Comparison of ENCODE assay signal across 22 cellular contexts in genomic region chr2:110864721-110865120, GRCh38.
DNase-seq lines count a peak whose midpoint lies in the region; ATAC-seq, FAIRE-seq and TF ChIP-seq lines count a peak whose summit lies in the region.
"Had no signal": no experiment of that assay in that cellular context is flagged by ENCODE, and none has a peak within 500 bp of the region (broad histone marks: within the 10 kb centered on the region; RNA-seq: fewer than 3 reads in every experiment).

No MANE protein-coding gene starts in this region.

- no peak for ATAC-seq in activated CD8-positive, alpha-beta T cell treated with anti-CD3 and anti-CD28 coated beads, Interleukin-2, amount 10 ng/mL, durations not matched to agents 7 days and 5 days
- ATAC-seq in activated CD8-positive, alpha-beta T cell treated with anti-CD3 and anti-CD28 coated beads for 36 hours: no peak
- no peak for ATAC-seq in CD8-positive, alpha-beta T cell
- ATAC-seq: gastrocnemius medialis, right lobe of liver had no signal

- H3K27me3 Mint-ChIP-seq in activated CD8-positive, alpha-beta T cell treated with anti-CD3 and anti-CD28 coated beads, Interleukin-2, amount 10 ng/mL, durations not matched to agents 7 days and 5 days (ENCODE audit: low read depth): peaks cover 2% of the 10 kb centered on the region
- H3K27me3 Mint-ChIP-seq in activated CD8-positive, alpha-beta T cell treated with anti-CD3 and anti-CD28 coated beads for 36 hours: peaks cover 17% of the 10 kb centered on the region
- H3K27me3 Mint-ChIP-seq in CD8-positive, alpha-beta T cell (ENCODE audit: low read depth): no peaks in the 10 kb centered on the region
- peaks cover 0 to 16% (median 2%) of the 10 kb centered on the region in 3 donors for H3K27me3 Mint-ChIP-seq in immature natural killer cell (ENCODE audit: low read depth in 3 of 3)

- no peak for DNase-seq in activated CD8-positive, alpha-beta T cell treated with anti-CD3 and anti-CD28 coated beads, Interleukin-2, amount 10 ng/mL, durations not matched to agents 7 days and 5 days
- DNase-seq in activated CD8-positive, alpha-beta T cell treated with anti-CD3 and anti-CD28 coated beads for 36 hours: no peak
- no peak for DNase-seq in CD8-positive, alpha-beta T cell
- peak; percentile 20 for DNase-seq in M059J (ENCODE audit: low read depth)
- peak; percentile 10 for DNase-seq in ecto neural progenitor cell (ENCODE audit: low spot score)
- DNase-seq in NCI-H1694 (lab: John Stamatoyannopoulos, UW): no peak
- no peak for DNase-seq in GM19239 (ENCODE audit: insufficient read length, low spot score)
- DNase-seq in immature natural killer cell: no peak
- DNase-seq: ACHN; activated CD8-positive, alpha-beta memory T cell treated with anti-CD3 and anti-CD28 coated beads for 24 hours; anterior cingulate cortex; COR-L47; gastrocnemius medialis; NCI-H146; right lobe of liver; stimulated activated CD4-positive, alpha-beta T cell treated with anti-CD3 and anti-CD28 coated beads, Interleukin-2, amount 100 ng/mL, for 48 hours had no signal

- peaks cover 75% of the 10 kb centered on the region for H3K4me1 Mint-ChIP-seq in activated CD8-positive, alpha-beta T cell treated with anti-CD3 and anti-CD28 coated beads, Interleukin-2, amount 10 ng/mL, durations not matched to agents 7 days and 5 days (ENCODE audit: low read depth)
- H3K4me1 Mint-ChIP-seq in activated CD8-positive, alpha-beta T cell treated with anti-CD3 and anti-CD28 coated beads for 36 hours (ENCODE audit: low read depth): peaks cover 65% of the 10 kb centered on the region
- H3K4me1 Mint-ChIP-seq in CD8-positive, alpha-beta T cell (ENCODE audit: low read depth): peaks cover 39% of the 10 kb centered on the region
- H3K4me1 Mint-ChIP-seq in immature natural killer cell: peaks cover 8 to 12% of the 10 kb centered on the region in 2 donors

- H3K36me3 ChIP-seq in CD8-positive, alpha-beta T cell (ENCODE audit: insufficient read depth, low read length): no peaks in the 10 kb centered on the region
- H3K36me3 ChIP-seq: gastrocnemius medialis, neutrophil, right lobe of liver had no signal

- H3K9me3 Mint-ChIP-seq in activated CD8-positive, alpha-beta T cell treated with anti-CD3 and anti-CD28 coated beads, Interleukin-2, amount 10 ng/mL, durations not matched to agents 7 days and 5 days (ENCODE audit: insufficient read depth): no peaks in the 10 kb centered on the region
- H3K9me3 Mint-ChIP-seq in activated CD8-positive, alpha-beta T cell treated with anti-CD3 and anti-CD28 coated beads for 36 hours: no peaks in the 10 kb centered on the region
- H3K9me3 Mint-ChIP-seq in CD8-positive, alpha-beta T cell: no peaks in the 10 kb centered on the region
- no peaks in the 10 kb centered on the region for H3K9me3 Mint-ChIP-seq in immature natural killer cell
- H3K9me3 Mint-ChIP-seq: activated naive CD4-positive, alpha-beta T cell treated with anti-CD3 and anti-CD28 coated beads for 36 hours had no signal

- no peaks in the 10 kb centered on the region for H3K27me3 ChIP-seq in CD8-positive, alpha-beta T cell (ENCODE audit: insufficient read depth, low read length)
- H3K27me3 ChIP-seq: neutrophil, right lobe of liver had no signal

- H3K36me3 Mint-ChIP-seq in activated CD8-positive, alpha-beta T cell treated with anti-CD3 and anti-CD28 coated beads, Interleukin-2, amount 10 ng/mL, durations not matched to agents 7 days and 5 days (ENCODE audit: low read depth): peaks cover 2% of the 10 kb centered on the region
- no peaks in the 10 kb centered on the region for H3K36me3 Mint-ChIP-seq in activated CD8-positive, alpha-beta T cell treated with anti-CD3 and anti-CD28 coated beads for 36 hours (ENCODE audit: low read depth)
- H3K36me3 Mint-ChIP-seq in CD8-positive, alpha-beta T cell: no peaks in the 10 kb centered on the region
- no peaks in the 10 kb centered on the region for H3K36me3 Mint-ChIP-seq in immature natural killer cell

- FAIRE-seq in GM19239 (lab: Jason Lieb, UNC): no peak
- FAIRE-seq: bronchial epithelial cell, TTC549 had no signal

- H3K27ac Mint-ChIP-seq in activated CD8-positive, alpha-beta T cell treated with anti-CD3 and anti-CD28 coated beads, Interleukin-2, amount 10 ng/mL, durations not matched to agents 7 days and 5 days: peak overlapping the region; percentile 86
- H3K27ac Mint-ChIP-seq in activated CD8-positive, alpha-beta T cell treated with anti-CD3 and anti-CD28 coated beads for 36 hours: no peak overlapping the region
- peak overlapping the region; percentile 3 for H3K27ac Mint-ChIP-seq in CD8-positive, alpha-beta T cell
- H3K27ac Mint-ChIP-seq in immature natural killer cell: no peak overlapping the region
- H3K27ac Mint-ChIP-seq: activated naive CD4-positive, alpha-beta T cell treated with anti-CD3 and anti-CD28 coated beads for 36 hours; B cell; progenitor cell of endocrine pancreas had no signal

- no peak overlapping the region for H3K4me3 ChIP-seq in CD8-positive, alpha-beta T cell (ENCODE audit: low read depth, low read length)
- H3K4me3 ChIP-seq: gastrocnemius medialis, right lobe of liver had no signal

- intact Hi-C loops in activated CD8-positive, alpha-beta T cell treated with anti-CD3 and anti-CD28 coated beads for 36 hours (cut with micrococcal nuclease): no loop called here
- intact Hi-C loops in CD8-positive, alpha-beta T cell (cut with DNase I, micrococcal nuclease): loop anchor here in 1 of 2 experiments (5.0 kb wide), 1 partner anchor 32 kb away; no protein-coding TSS in a partner anchor

- H3K27ac ChIP-seq in CD8-positive, alpha-beta T cell (ENCODE audit: low read depth, low read length): no peak overlapping the region
- H3K27ac ChIP-seq: gastrocnemius medialis, neutrophil, right lobe of liver had no signal

- CTCF ChIA-PET in activated CD8-positive, alpha-beta T cell treated with anti-CD3 and anti-CD28 coated beads, Interleukin-2, amount 10 ng/mL, durations not matched to agents 7 days and 5 days (lab: Charles Lee): interaction anchor here (2.5 to 4.1 kb wide), 2 partner anchors 11 to 12 kb away, joined by 10 to 26 read pairs; no protein-coding TSS in a partner anchor
- CTCF ChIA-PET in activated CD8-positive, alpha-beta T cell treated with anti-CD3 and anti-CD28 coated beads for 36 hours (lab: Charles Lee): interaction anchor here (2.5 to 9.2 kb wide), 2 partner anchors 11 to 12 kb away, joined by 9 to 50 read pairs; no protein-coding TSS in a partner anchor
- CTCF ChIA-PET in CD8-positive, alpha-beta T cell (lab: Charles Lee): no interaction called here

- TF ChIP-seq CTCF in activated CD8-positive, alpha-beta T cell treated with anti-CD3 and anti-CD28 coated beads for 36 hours (IDR thresholded peaks at IDR 0.05): no peak
- TF ChIP-seq CTCF in CD8-positive, alpha-beta T cell (IDR thresholded peaks at IDR 0.05): no peak

- peaks cover 23% of the 10 kb centered on the region for H3K4me1 ChIP-seq in CD8-positive, alpha-beta T cell (ENCODE audit: insufficient read depth, low read length)
- H3K4me1 ChIP-seq: gastrocnemius medialis, right lobe of liver had no signal

- POLR2A ChIA-PET in activated CD8-positive, alpha-beta T cell treated with anti-CD3 and anti-CD28 coated beads, Interleukin-2, amount 10 ng/mL, durations not matched to agents 7 days and 5 days (lab: Charles Lee): no interaction called here
- POLR2A ChIA-PET in activated CD8-positive, alpha-beta T cell treated with anti-CD3 and anti-CD28 coated beads for 36 hours (lab: Charles Lee): no interaction called here
- POLR2A ChIA-PET in CD8-positive, alpha-beta T cell (lab: Charles Lee): no interaction called here

- H3K9me3 ChIP-seq in CD8-positive, alpha-beta T cell (ENCODE audit: low read length): no peaks in the 10 kb centered on the region
- H3K9me3 ChIP-seq: gastrocnemius medialis, neutrophil, right lobe of liver had no signal

- peak overlapping the region; percentile 32 for H3K4me3 Mint-ChIP-seq in activated CD8-positive, alpha-beta T cell treated with anti-CD3 and anti-CD28 coated beads, Interleukin-2, amount 10 ng/mL, durations not matched to agents 7 days and 5 days
- H3K4me3 Mint-ChIP-seq in activated CD8-positive, alpha-beta T cell treated with anti-CD3 and anti-CD28 coated beads for 36 hours: no peak overlapping the region
- H3K4me3 Mint-ChIP-seq in CD8-positive, alpha-beta T cell: no peak overlapping the region
- no peak overlapping the region for H3K4me3 Mint-ChIP-seq in immature natural killer cell
- H3K4me3 Mint-ChIP-seq: activated naive CD4-positive, alpha-beta T cell treated with anti-CD3 and anti-CD28 coated beads for 36 hours; B cell had no signal

Comparison
In these comparisons a context has a peak if more than half of its experiments do, and no peak if none do; other contexts are left out.
1. H3K27ac Mint-ChIP-seq: peak in activated CD8-positive, alpha-beta T cell treated with anti-CD3 and anti-CD28 coated beads, Interleukin-2, amount 10 ng/mL, durations not matched to agents 7 days and 5 days (single experiment) and CD8-positive, alpha-beta T cell (single experiment); none in activated CD8-positive, alpha-beta T cell treated with anti-CD3 and anti-CD28 coated beads for 36 hours (single experiment) and immature natural killer cell (0 of 6).
2. DNase-seq: peak in M059J (single experiment) and ecto neural progenitor cell (single experiment); none in activated CD8-positive, alpha-beta T cell treated with anti-CD3 and anti-CD28 coated beads, Interleukin-2, amount 10 ng/mL, durations not matched to agents 7 days and 5 days (single experiment), activated CD8-positive, alpha-beta T cell treated with anti-CD3 and anti-CD28 coated beads for 36 hours (single experiment), CD8-positive, alpha-beta T cell (0 of 7), NCI-H1694 (single experiment), GM19239 (single experiment) and immature natural killer cell (0 of 3).